In genomic region chr15:68814596-68814995, GRCh38 we compare ENCODE assay signal across 16 cellular contexts. TPM values are rescaled to one million over a fixed set of nuclear protein-coding genes. Genes with fewer than 3 reads are reported as not detected.
DNase-seq lines count a peak whose midpoint lies in the region; ATAC-seq and TF ChIP-seq lines count a peak whose summit lies in the region.
"Had no signal": no experiment of that assay in that cellular context is flagged by ENCODE, and none has a peak within 500 bp of the region (broad histone marks: within the 10 kb centered on the region; RNA-seq: fewer than 3 reads in every experiment).

No MANE protein-coding gene starts in this region.

- ATAC-seq in activated naive CD4-positive, alpha-beta T cell treated with anti-CD3 and anti-CD28 coated beads, Interleukin-2, amount 50 U/mL, for 72 hours = no peak
- ATAC-seq in effector memory CD8-positive, alpha-beta T cell (replicated peaks) = no peak
- no peak for ATAC-seq in gastrocnemius medialis
- ATAC-seq: stimulated activated naive CD8-positive, alpha-beta T cell treated with anti-CD3 and anti-CD28 coated beads, Interleukin-15, Interleukin-2, amounts not matched to agents 100 U/mL and 50 U/mL, for 24 hours had no signal

- no peaks in the 10 kb centered on the region for H3K27me3 Mint-ChIP-seq in activated naive CD4-positive, alpha-beta T cell treated with anti-CD3 and anti-CD28 coated beads for 36 hours (ENCODE audit: low read depth)
- no peaks in the 10 kb centered on the region for H3K27me3 Mint-ChIP-seq in effector memory CD8-positive, alpha-beta T cell

- in situ Hi-C loops in gastrocnemius medialis (cut with MboI; ENCODE audit: low sequenced_read_pairs in 4 of 4) = no loop called here

- no peak for DNase-seq in activated naive CD4-positive, alpha-beta T cell treated with anti-CD3 and anti-CD28 coated beads for 36 hours
- DNase-seq in activated naive CD4-positive, alpha-beta T cell treated with anti-CD3 and anti-CD28 coated beads, Interleukin-2, amount 50 U/mL, for 72 hours (ENCODE audit: low spot score in 2 of 2) = no peak
- no peak for DNase-seq in effector memory CD8-positive, alpha-beta T cell
- DNase-seq in prostate gland (ENCODE audit: low spot score) = no peak
- no peak for DNase-seq in NCI-H1436 treated with DMSO at 0.1 percent for 48 hours (lab: John Stamatoyannopoulos, UW)
- DNase-seq in UCSD-AML1 (lab: John Stamatoyannopoulos, UW; ENCODE audit: unreplicated experiment) = no peak
- DNase-seq in gastrocnemius medialis = no peak
- DNase-seq: activated CD8-positive, alpha-beta memory T cell treated with anti-CD3 and anti-CD28 coated beads, Interleukin-2, amount 50 U/mL, for 48 hours; esophagus squamous epithelium; hippocampal formation; NCI-H2171 treated with DMSO at 0.1 percent for 48 hours; stimulated activated naive CD8-positive, alpha-beta T cell treated with anti-CD3 and anti-CD28 coated beads, Interleukin-15, Interleukin-2, amounts not matched to agents 100 U/mL and 50 U/mL, for 24 hours had no signal

- H3K4me3 Mint-ChIP-seq in activated naive CD4-positive, alpha-beta T cell treated with anti-CD3 and anti-CD28 coated beads for 36 hours = no peak overlapping the region
- no peak overlapping the region for H3K4me3 Mint-ChIP-seq in effector memory CD8-positive, alpha-beta T cell

- CTCF ChIA-PET in activated naive CD4-positive, alpha-beta T cell treated with anti-CD3 and anti-CD28 coated beads for 36 hours (lab: Charles Lee) = interaction anchor here (1.6 kb wide), 1 partner anchor 61 kb away, joined by 5 read pairs; no protein-coding TSS in a partner anchor

- H3K27ac ChIP-seq in KMS-11 = no peak overlapping the region; the same call in 1 of the 2 replicates
- H3K27ac ChIP-seq in prostate gland = peak overlapping the region; percentile 61 to 87
- peak overlapping the region in 2 of 4 donors; percentile 93 to 99 for H3K27ac ChIP-seq in gastrocnemius medialis
- H3K27ac ChIP-seq: ascending aorta, SJSA1 had no signal

- H3K36me3 ChIP-seq in KMS-11 (ENCODE audit: insufficient read depth) (no peaks in the 10 kb centered on the region), prostate gland (no peaks in the 10 kb centered on the region), gastrocnemius medialis (no peaks in the 10 kb centered on the region)
- H3K36me3 ChIP-seq: ascending aorta, esophagus squamous epithelium had no signal

- H3K27ac Mint-ChIP-seq in activated naive CD4-positive, alpha-beta T cell treated with anti-CD3 and anti-CD28 coated beads for 36 hours = peak overlapping the region; percentile 31
- no peak overlapping the region for H3K27ac Mint-ChIP-seq in activated naive CD4-positive, alpha-beta T cell treated with anti-CD3 and anti-CD28 coated beads, Interleukin-2, amount 50 U/mL, for 72 hours
- H3K27ac Mint-ChIP-seq in effector memory CD8-positive, alpha-beta T cell = peak overlapping the region; percentile 68 to 69

- H2AFZ ChIP-seq in KMS-11 (ENCODE audit: low read depth) = no peak overlapping the region

- intact Hi-C loops in activated naive CD4-positive, alpha-beta T cell treated with anti-CD3 and anti-CD28 coated beads for 36 hours (cut with micrococcal nuclease) = no loop called here
- intact Hi-C loops in prostate gland (cut with DNase I) (no loop called here), gastrocnemius medialis (cut with DNase I; ENCODE audit: low total_unique reads) (loop anchor here (10.0 kb wide), 1 partner anchor 540 kb away; the partner anchor contains the start of gene FEM1B)

- TF ChIP-seq POLR2A in prostate gland (IDR thresholded peaks at IDR 0.05) (no peak), gastrocnemius medialis (IDR thresholded peaks at IDR 0.05) (no peak)

- H3K79me2 ChIP-seq in KMS-11 (ENCODE audit: insufficient read depth, low read depth) = peaks cover 98% of the 10 kb centered on the region

- TF ChIP-seq CTCF in KMS-11 (conservative IDR thresholded peaks at IDR 0.05; ENCODE audit: low read depth, low read length) (no peak), prostate gland (IDR thresholded peaks at IDR 0.05) (no peak), gastrocnemius medialis (IDR thresholded peaks at IDR 0.05 in 4 of 5, conservative IDR thresholded peaks at IDR 0.05 in 1 of 5) (no peak)

- H3K9ac ChIP-seq in KMS-11 = no peak overlapping the region

- H3K4me1 ChIP-seq in KMS-11 (ENCODE audit: low read depth, poor library complexity, severe bottlenecking) (peaks cover 65% of the 10 kb centered on the region), prostate gland (replicated peaks) (peaks cover 18% of the 10 kb centered on the region), gastrocnemius medialis (peaks cover 54 to 61% of the 10 kb centered on the region in 2 donors)

- 89% methylated on average over 6 of the region's 6 CpGs for WGBS in prostate gland

- no peak overlapping the region for H3K4me3 ChIP-seq in KMS-11 (IDR thresholded peaks at IDR 0.05; ENCODE audit: insufficient read depth, low read depth, low read length)
- no peak overlapping the region for H3K4me3 ChIP-seq in prostate gland
- H3K4me3 ChIP-seq in gastrocnemius medialis = no peak overlapping the region
- H3K4me3 ChIP-seq: ascending aorta, esophagus squamous epithelium, SJSA1, skin epidermis had no signal

- H3K4me1 Mint-ChIP-seq in activated naive CD4-positive, alpha-beta T cell treated with anti-CD3 and anti-CD28 coated beads for 36 hours (ENCODE audit: low read depth) = peaks cover 68% of the 10 kb centered on the region
- peaks cover 58 to 61% of the 10 kb centered on the region in 2 donors for H3K4me1 Mint-ChIP-seq in effector memory CD8-positive, alpha-beta T cell (ENCODE audit: low read depth in 2 of 2)

- peaks cover 46% of the 10 kb centered on the region for H4K20me1 ChIP-seq in KMS-11 (ENCODE audit: insufficient read depth)

- H3K9me3 ChIP-seq in prostate gland = no peaks in the 10 kb centered on the region
- no peaks in the 10 kb centered on the region for H3K9me3 ChIP-seq in gastrocnemius medialis
- H3K9me3 ChIP-seq: ascending aorta, esophagus squamous epithelium, SJSA1 had no signal

- H3K4me2 ChIP-seq in KMS-11 = 0 out of 2 replicates have a peak overlapping the region, but pooled peaks have one; percentile 57

- peaks cover 32% of the 10 kb centered on the region for H3K36me3 Mint-ChIP-seq in activated naive CD4-positive, alpha-beta T cell treated with anti-CD3 and anti-CD28 coated beads for 36 hours (ENCODE audit: low read depth)
- H3K36me3 Mint-ChIP-seq in activated naive CD4-positive, alpha-beta T cell treated with anti-CD3 and anti-CD28 coated beads, Interleukin-2, amount 50 U/mL, for 72 hours = peaks cover 10 to 30% of the 10 kb centered on the region in 2 donors
- peaks cover 11% of the 10 kb centered on the region for H3K36me3 Mint-ChIP-seq in effector memory CD8-positive, alpha-beta T cell (ENCODE audit: insufficient read depth)

- no peaks in the 10 kb centered on the region for H3K9me3 Mint-ChIP-seq in activated naive CD4-positive, alpha-beta T cell treated with anti-CD3 and anti-CD28 coated beads for 36 hours
- no peaks in the 10 kb centered on the region for H3K9me3 Mint-ChIP-seq in activated naive CD4-positive, alpha-beta T cell treated with anti-CD3 and anti-CD28 coated beads, Interleukin-2, amount 50 U/mL, for 72 hours
- H3K9me3 Mint-ChIP-seq in effector memory CD8-positive, alpha-beta T cell = no peaks in the 10 kb centered on the region

- no peaks in the 10 kb centered on the region for H3K27me3 ChIP-seq in KMS-11 (ENCODE audit: insufficient read depth, low read depth)
- H3K27me3 ChIP-seq in prostate gland (replicated peaks; ENCODE audit: insufficient read depth) = no peaks in the 10 kb centered on the region
- no peaks in the 10 kb centered on the region for H3K27me3 ChIP-seq in gastrocnemius medialis
- H3K27me3 ChIP-seq: ascending aorta, esophagus squamous epithelium, SJSA1 had no signal

RNA-seq across cellular contexts. Expression of gene ANP32A, which starts 6.1 kb away (rescaled TPM):
- total RNA-seq in activated naive CD4-positive, alpha-beta T cell treated with anti-CD3 and anti-CD28 coated beads for 36 hours = 100 to 1,000 TPM; 216 to 245 TPM
- total RNA-seq in activated naive CD4-positive, alpha-beta T cell treated with anti-CD3 and anti-CD28 coated beads, Interleukin-2, amount 50 U/mL, for 72 hours = 100 to 1,000 TPM; 136 to 237 TPM
- total RNA-seq in prostate gland = 10 to 100 TPM; 52.6 to 70.8 TPM
- total RNA-seq in gastrocnemius medialis = 10 to 100 TPM; 27.1 to 55.8 (median 50.6) TPM

Comparison
In these comparisons a context has a peak if more than half of its experiments do, and no peak if none do; other contexts are left out.
1. H3K27ac Mint-ChIP-seq: peak in activated naive CD4-positive, alpha-beta T cell treated with anti-CD3 and anti-CD28 coated beads for 36 hours (single experiment) and effector memory CD8-positive, alpha-beta T cell (2 of 2); none in activated naive CD4-positive, alpha-beta T cell treated with anti-CD3 and anti-CD28 coated beads, Interleukin-2, amount 50 U/mL, for 72 hours (0 of 2).